In the genomic region with DNA sequence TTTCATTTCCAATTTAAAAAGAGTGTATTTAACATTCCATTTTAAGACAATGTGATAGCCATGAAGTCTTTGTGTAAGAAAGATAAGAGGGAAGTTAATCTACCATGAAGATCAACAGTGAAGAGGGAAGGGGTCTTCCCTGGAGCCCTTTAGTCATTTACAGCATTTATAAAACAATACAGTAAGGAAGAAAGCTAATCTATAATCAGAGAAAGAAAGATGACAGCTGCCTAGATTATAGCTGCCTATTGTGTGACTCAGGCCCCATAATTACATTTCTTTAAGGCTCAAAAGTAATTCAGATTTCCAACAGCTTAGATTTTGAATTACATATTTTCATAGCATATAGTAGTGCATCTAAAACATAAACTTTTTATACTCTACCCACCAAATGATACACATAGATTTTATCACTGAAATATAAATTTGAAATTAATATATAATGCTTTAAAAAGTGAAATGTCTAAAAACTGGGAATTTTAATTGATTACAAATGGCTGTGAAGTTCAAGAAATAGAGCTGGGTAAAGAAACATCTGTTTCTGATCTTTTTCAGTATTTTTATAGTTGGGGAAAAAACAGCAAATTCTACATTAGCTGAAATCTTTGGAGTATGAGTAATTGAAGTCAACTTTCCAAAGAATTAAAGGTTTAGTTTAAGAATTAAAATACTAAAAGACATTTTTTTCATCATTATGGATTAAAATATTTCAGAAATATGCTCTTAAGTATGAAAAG, we compare ENCODE assay signal across 14 cellular contexts.
DNase-seq lines count a peak whose midpoint lies in the region; ATAC-seq and TF ChIP-seq lines count a peak whose summit lies in the region.
"Had no signal": no experiment of that assay in that cellular context is flagged by ENCODE, and none has a peak within 500 bp of the region (broad histone marks: within the 10 kb centered on the region; RNA-seq: fewer than 3 reads in every experiment).

No MANE protein-coding gene starts in this region.

- no peak for ATAC-seq in memory B cell (ENCODE audit: low read depth)
- no peak for ATAC-seq in activated naive CD4-positive, alpha-beta T cell treated with anti-CD3 and anti-CD28 coated beads, Interleukin-2, amount 50 U/mL, for 72 hours

- peaks cover 38% of the 10 kb centered on the region for H3K36me3 Mint-ChIP-seq in memory B cell
- H3K36me3 Mint-ChIP-seq in activated naive CD4-positive, alpha-beta T cell treated with anti-CD3 and anti-CD28 coated beads, Interleukin-2, amount 50 U/mL, for 72 hours = peaks cover 25 to 61% of the 10 kb centered on the region in 2 donors

- H3K4me3 ChIP-seq in astrocyte of the spinal cord (ENCODE audit: low read depth, low read length) = no peak overlapping the region
- H3K4me3 ChIP-seq: suprapubic skin had no signal

- H3K27me3 Mint-ChIP-seq in memory B cell = no peaks in the 10 kb centered on the region
- H3K27me3 Mint-ChIP-seq: progenitor cell of endocrine pancreas had no signal

- peak; percentile 43 for DNase-seq in AG20443 (ENCODE audit: low spot score)
- DNase-seq in KBM-7 = peak; percentile 23
- peak; percentile 33 for DNase-seq in astrocyte of the spinal cord (ENCODE audit: low read depth, low spot score)
- DNase-seq in memory B cell (ENCODE audit: low spot score in 2 of 2) = no peak
- no peak for DNase-seq in activated naive CD4-positive, alpha-beta T cell treated with anti-CD3 and anti-CD28 coated beads, Interleukin-2, amount 50 U/mL, for 72 hours (ENCODE audit: low spot score in 2 of 2)
- DNase-seq in NCI-H1417 treated with DMSO at 0.1 percent for 48 hours (lab: John Stamatoyannopoulos, UW) = no peak
- DNase-seq in HuH-7.5 (ENCODE audit: low spot score) = no peak
- DNase-seq in activated naive CD4-positive, alpha-beta T cell (lab: John Stamatoyannopoulos, UW) = no peak
- DNase-seq: activated gamma-delta T cell treated with Interleukin-2 at 50 U/mL for 16 hours, glutamatergic neuron, islet precursor cell, NCI-H345 had no signal

- H3K27ac Mint-ChIP-seq in memory B cell = peak overlapping the region; percentile 66
- no peak overlapping the region for H3K27ac Mint-ChIP-seq in activated naive CD4-positive, alpha-beta T cell treated with anti-CD3 and anti-CD28 coated beads, Interleukin-2, amount 50 U/mL, for 72 hours

- in situ Hi-C loops in KBM-7 (cut with MboI; ENCODE audit: low pct_unique_long_range_greater_than_20kb, low sequenced_read_pairs) = no loop called here
- in situ Hi-C loops in astrocyte of the spinal cord (cut with HindIII; ENCODE audit: low sequenced_read_pairs) = no loop called here

- no peak overlapping the region for H3K4me3 Mint-ChIP-seq in memory B cell

- peaks cover 5% of the 10 kb centered on the region for H3K4me1 Mint-ChIP-seq in memory B cell

- H3K9me3 Mint-ChIP-seq in memory B cell = peaks cover 2% of the 10 kb centered on the region
- peaks cover 4 to 9% of the 10 kb centered on the region in 2 donors for H3K9me3 Mint-ChIP-seq in activated naive CD4-positive, alpha-beta T cell treated with anti-CD3 and anti-CD28 coated beads, Interleukin-2, amount 50 U/mL, for 72 hours

- no peak for TF ChIP-seq CTCF in astrocyte of the spinal cord (IDR thresholded peaks at IDR 0.05; ENCODE audit: low read depth, low read length)

Comparison
In these comparisons a context has a peak if more than half of its experiments do, and no peak if none do; other contexts are left out.
1. DNase-seq: peak in AG20443 (single experiment), KBM-7 (single experiment) and astrocyte of the spinal cord (single experiment); none in memory B cell (0 of 2), activated naive CD4-positive, alpha-beta T cell treated with anti-CD3 and anti-CD28 coated beads, Interleukin-2, amount 50 U/mL, for 72 hours (0 of 2), NCI-H1417 treated with DMSO at 0.1 percent for 48 hours (single experiment), HuH-7.5 (single experiment) and activated naive CD4-positive, alpha-beta T cell (0 of 4).